ENCODE assay signal across 8 cellular contexts in genomic region chr17:43127299-43127876, GRCh38. TPM values are rescaled to one million over a fixed set of nuclear protein-coding genes. Genes with fewer than 3 reads are reported as not detected.
A peak's percentile ranks its signal among the peaks of the same experiment; 100 is the strongest.
DNase-seq lines count a peak whose midpoint lies in the region; ATAC-seq and TF ChIP-seq lines count a peak whose summit lies in the region.
"Not testable (repeated sequence)": the region's sequence is repeated elsewhere in the genome, so short reads cannot be mapped to it uniquely, and the experiment has no call there.

No MANE protein-coding gene starts in this region.

- DNase-seq in CD4-positive, alpha-beta T cell; HL-60 (ENCODE audit: low read depth in 1 of 2, low spot score in 1 of 2); activated naive CD4-positive, alpha-beta T cell treated with anti-CD3 and anti-CD28 coated beads, Interleukin-2, amount 50 U/mL, for 72 hours (ENCODE audit: low spot score in 2 of 2); mesothelial cell of epicardium (ENCODE audit: low spot score in 2 of 2, unreplicated experiment in 2 of 2); stimulated activated effector memory CD8-positive, alpha-beta T cell treated with anti-CD3 and anti-CD28 coated beads, Interleukin-12 subunit alpha, Interleukin-12 subunit beta, amount 100 ng/mL, for 72 hours (ENCODE audit: low spot score in 2 of 2): not testable (repeated sequence)
- DNase-seq in activated CD8-positive, alpha-beta memory T cell treated with anti-CD3 and anti-CD28 coated beads for 24 hours, result peak; percentile 41
- DNase-seq in endodermal cell, result peak; percentile 46

- H3K4me1 ChIP-seq in endodermal cell (ENCODE audit: control insufficient read depth, insufficient read depth, low read length), result not testable (repeated sequence)

- 93 to 94% methylated on average over 4 to 6 of the region's 6 CpGs for WGBS in endodermal cell (ENCODE audit: insufficient coverage in 1 of 2, insufficient read length in 1 of 2), 2 experiments

- intact Hi-C loops in CD4-positive, alpha-beta T cell (cut with DNase I, micrococcal nuclease), result loop anchor here (5.0 to 10.0 kb wide), 7 partner anchors 85 to 295 kb away; partner anchors contain the start of genes RND2 (in 2 of the 2), PSME3 (in 1 of the 2), TMEM106A (in 1 of the 2) and VAT1 (in 1 of the 2)

- peak overlapping the region; percentile 53 for H3K27ac Mint-ChIP-seq in CD4-positive, alpha-beta T cell
- H3K27ac Mint-ChIP-seq in T-helper 1 cell treated with Interleukin-12 subunit alpha and Interleukin-12 subunit beta and Interleukin-4 antibody, amounts not matched to agents 30 μg/mL and 1 μg/mL, for 36 hours, result peak overlapping the region; percentile 52
- peak overlapping the region; percentile 63 to 65 for H3K27ac Mint-ChIP-seq in activated naive CD4-positive, alpha-beta T cell treated with anti-CD3 and anti-CD28 coated beads, Interleukin-2, amount 50 U/mL, for 72 hours
- H3K27ac Mint-ChIP-seq in endodermal cell, result not testable (repeated sequence)
- H3K27ac Mint-ChIP-seq in mesothelial cell of epicardium, result peak overlapping the region; percentile 53
- peak overlapping the region; percentile 12 for H3K27ac Mint-ChIP-seq in stimulated activated effector memory CD8-positive, alpha-beta T cell treated with anti-CD3 and anti-CD28 coated beads, Interleukin-12 subunit alpha, Interleukin-12 subunit beta, amount 100 ng/mL, for 72 hours

- not testable (repeated sequence) for H3K27me3 Mint-ChIP-seq in CD4-positive, alpha-beta T cell; T-helper 1 cell treated with Interleukin-12 subunit alpha and Interleukin-12 subunit beta and Interleukin-4 antibody, amounts not matched to agents 30 μg/mL and 1 μg/mL, for 36 hours (ENCODE audit: low read depth); endodermal cell (ENCODE audit: insufficient read depth); mesothelial cell of epicardium (ENCODE audit: low read depth)

- POLR2A ChIA-PET in CD4-positive, alpha-beta T cell (lab: Charles Lee), result interaction anchor here (0.6 to 1.5 kb wide), 5 partner anchors 42 to 357 kb away, joined by 3 to 7 read pairs (median 4); partner anchors contain the start of genes DHX8, NBR1 and RPL27

- ATAC-seq in CD4-positive, alpha-beta T cell (ENCODE audit: poor library complexity); activated naive CD4-positive, alpha-beta T cell treated with anti-CD3 and anti-CD28 coated beads, Interleukin-2, amount 50 U/mL, for 72 hours; stimulated activated effector memory CD8-positive, alpha-beta T cell treated with anti-CD3 and anti-CD28 coated beads, Interleukin-12 subunit alpha, Interleukin-12 subunit beta, amount 100 ng/mL, for 72 hours: not testable (repeated sequence)

- not testable (repeated sequence) for H3K27ac ChIP-seq in CD4-positive, alpha-beta T cell (ENCODE audit: low read depth, low read length); endodermal cell (ENCODE audit: low read depth, low read length)
- peak overlapping the region; percentile 93 for H3K27ac ChIP-seq in HL-60 (replicated peaks)

- peaks cover 11% of the 10 kb centered on the region for H3K36me3 ChIP-seq in endodermal cell (ENCODE audit: control insufficient read depth, insufficient read depth, low read length)

- H3K36me3 Mint-ChIP-seq in CD4-positive, alpha-beta T cell (ENCODE audit: low read depth), result peaks cover 22% of the 10 kb centered on the region
- peaks cover 14% of the 10 kb centered on the region for H3K36me3 Mint-ChIP-seq in T-helper 1 cell treated with Interleukin-12 subunit alpha and Interleukin-12 subunit beta and Interleukin-4 antibody, amounts not matched to agents 30 μg/mL and 1 μg/mL, for 36 hours (ENCODE audit: low read depth)
- peaks cover 25 to 40% of the 10 kb centered on the region in 2 donors for H3K36me3 Mint-ChIP-seq in activated naive CD4-positive, alpha-beta T cell treated with anti-CD3 and anti-CD28 coated beads, Interleukin-2, amount 50 U/mL, for 72 hours
- peaks cover 43% of the 10 kb centered on the region for H3K36me3 Mint-ChIP-seq in endodermal cell (ENCODE audit: low read depth)
- not testable (repeated sequence) for H3K36me3 Mint-ChIP-seq in mesothelial cell of epicardium
- peaks cover 62% of the 10 kb centered on the region for H3K36me3 Mint-ChIP-seq in stimulated activated effector memory CD8-positive, alpha-beta T cell treated with anti-CD3 and anti-CD28 coated beads, Interleukin-12 subunit alpha, Interleukin-12 subunit beta, amount 100 ng/mL, for 72 hours

- H3K27me3 ChIP-seq in CD4-positive, alpha-beta T cell (ENCODE audit: control insufficient read depth, insufficient read depth, low read length); HL-60 (ENCODE audit: insufficient read depth, poor library complexity, severe bottlenecking); endodermal cell (ENCODE audit: control insufficient read depth, insufficient read depth, low read length, poor library complexity, severe bottlenecking): not testable (repeated sequence)

- peaks cover 29% of the 10 kb centered on the region for H3K4me1 Mint-ChIP-seq in CD4-positive, alpha-beta T cell (ENCODE audit: low read depth)
- peaks cover 17% of the 10 kb centered on the region for H3K4me1 Mint-ChIP-seq in T-helper 1 cell treated with Interleukin-12 subunit alpha and Interleukin-12 subunit beta and Interleukin-4 antibody, amounts not matched to agents 30 μg/mL and 1 μg/mL, for 36 hours (ENCODE audit: low read depth)
- not testable (repeated sequence) for H3K4me1 Mint-ChIP-seq in endodermal cell
- peaks cover 24% of the 10 kb centered on the region for H3K4me1 Mint-ChIP-seq in mesothelial cell of epicardium
- H3K4me1 Mint-ChIP-seq in stimulated activated effector memory CD8-positive, alpha-beta T cell treated with anti-CD3 and anti-CD28 coated beads, Interleukin-12 subunit alpha, Interleukin-12 subunit beta, amount 100 ng/mL, for 72 hours, result peaks cover 24% of the 10 kb centered on the region

- not testable (repeated sequence) for H3K9me3 ChIP-seq in CD4-positive, alpha-beta T cell (ENCODE audit: control insufficient read depth, low read length); endodermal cell (ENCODE audit: control insufficient read depth, low read length)

- CTCF ChIA-PET in CD4-positive, alpha-beta T cell (lab: Charles Lee), result not testable (repeated sequence)

- peak overlapping the region; percentile 62 for H3K4me3 ChIP-seq in HL-60 (replicated peaks; ENCODE audit: insufficient read depth, low read length)
- H3K4me3 ChIP-seq in endodermal cell (ENCODE audit: low read length), result not testable (repeated sequence)

- not testable (repeated sequence) for H3K9me3 Mint-ChIP-seq in CD4-positive, alpha-beta T cell; T-helper 1 cell treated with Interleukin-12 subunit alpha and Interleukin-12 subunit beta and Interleukin-4 antibody, amounts not matched to agents 30 μg/mL and 1 μg/mL, for 36 hours; activated naive CD4-positive, alpha-beta T cell treated with anti-CD3 and anti-CD28 coated beads, Interleukin-2, amount 50 U/mL, for 72 hours; mesothelial cell of epicardium; stimulated activated effector memory CD8-positive, alpha-beta T cell treated with anti-CD3 and anti-CD28 coated beads, Interleukin-12 subunit alpha, Interleukin-12 subunit beta, amount 100 ng/mL, for 72 hours
- peaks cover 11% of the 10 kb centered on the region for H3K9me3 Mint-ChIP-seq in endodermal cell

- TF ChIP-seq CTCF in CD4-positive, alpha-beta T cell (IDR thresholded peaks at IDR 0.05); HL-60 (IDR thresholded peaks at IDR 0.05; ENCODE audit: insufficient read depth, low read length); endodermal cell (conservative IDR thresholded peaks at IDR 0.05); mesothelial cell of epicardium (IDR thresholded peaks at IDR 0.05; ENCODE audit: unreplicated experiment): not testable (repeated sequence)

- peak overlapping the region; percentile 82 for H3K4me3 Mint-ChIP-seq in CD4-positive, alpha-beta T cell
- peak overlapping the region; percentile 67 for H3K4me3 Mint-ChIP-seq in T-helper 1 cell treated with Interleukin-12 subunit alpha and Interleukin-12 subunit beta and Interleukin-4 antibody, amounts not matched to agents 30 μg/mL and 1 μg/mL, for 36 hours
- H3K4me3 Mint-ChIP-seq in endodermal cell (peak overlapping the region; percentile 41), mesothelial cell of epicardium (peak overlapping the region; percentile 61)
- peak overlapping the region; percentile 32 for H3K4me3 Mint-ChIP-seq in stimulated activated effector memory CD8-positive, alpha-beta T cell treated with anti-CD3 and anti-CD28 coated beads, Interleukin-12 subunit alpha, Interleukin-12 subunit beta, amount 100 ng/mL, for 72 hours

- H3K9ac ChIP-seq in endodermal cell (ENCODE audit: extremely low read depth, low read length, poor library complexity, severe bottlenecking), result not testable (repeated sequence)

RNA-seq across cellular contexts. Expression of gene BRCA1, which starts 2.2 kb away (rescaled TPM):
- total RNA-seq in CD4-positive, alpha-beta T cell, result 1 to 10 TPM; 1.2 to 1.3 TPM
- 100 to 1,000 TPM in 1 of 2 donors, 10 to 100 TPM in 1; 74.0 to 126 TPM for total RNA-seq in activated naive CD4-positive, alpha-beta T cell treated with anti-CD3 and anti-CD28 coated beads, Interleukin-2, amount 50 U/mL, for 72 hours
- total RNA-seq in endodermal cell (10 to 100 TPM; 45.4 to 59.0 TPM), mesothelial cell of epicardium (12.5 to 15.5 TPM (median 12.6 TPM) in 3 replicates)
- polyA plus RNA-seq in endodermal cell (2013, experiment 1 of 2), result 37.7 TPM
- polyA plus RNA-seq in endodermal cell (2013, experiment 2 of 2), result 34.2 TPM

RNA-seq across cellular contexts. Expression of gene NBR1, which starts 43.6 kb away (rescaled TPM):
- total RNA-seq in CD4-positive, alpha-beta T cell, result 10 to 100 TPM; 23.7 TPM
- total RNA-seq in activated naive CD4-positive, alpha-beta T cell treated with anti-CD3 and anti-CD28 coated beads, Interleukin-2, amount 50 U/mL, for 72 hours, result 10 to 100 TPM; 56.7 to 89.2 TPM
- total RNA-seq in endodermal cell, result 10 to 100 TPM; 53.2 to 55.7 TPM
- 61.0 TPM for polyA plus RNA-seq in endodermal cell (2013, experiment 1 of 2)
- 60.5 TPM for polyA plus RNA-seq in endodermal cell (2013, experiment 2 of 2)
- 61.6 to 63.5 TPM (median 63.3 TPM) in 3 replicates for total RNA-seq in mesothelial cell of epicardium

Comparison
In these comparisons a context has a peak if more than half of its experiments do, and no peak if none do; other contexts are left out.
1. H3K4me3 Mint-ChIP-seq: peak in every context shown above with its lines; median percentile 82 in CD4-positive, alpha-beta T cell; 67 in T-helper 1 cell treated with Interleukin-12 subunit alpha and Interleukin-12 subunit beta and Interleukin-4 antibody, amounts not matched to agents 30 μg/mL and 1 μg/mL, for 36 hours; 61 in mesothelial cell of epicardium; 41 in endodermal cell; 32 in stimulated activated effector memory CD8-positive, alpha-beta T cell treated with anti-CD3 and anti-CD28 coated beads, Interleukin-12 subunit alpha, Interleukin-12 subunit beta, amount 100 ng/mL, for 72 hours.